ENCODE assay signal across 25 cellular contexts in genomic region chr1:52668711-52669110, GRCh38. TPM values are rescaled to one million over a fixed set of nuclear protein-coding genes. Genes with fewer than 3 reads are reported as not detected.
DNase-seq lines count a peak whose midpoint lies in the region; ATAC-seq, FAIRE-seq and TF ChIP-seq lines count a peak whose summit lies in the region.
"Had no signal": no experiment of that assay in that cellular context is flagged by ENCODE, and none has a peak within 500 bp of the region (broad histone marks: within the 10 kb centered on the region; RNA-seq: fewer than 3 reads in every experiment).

No MANE protein-coding gene starts in this region.

- no peak overlapping the region for H3K4me3 ChIP-seq in astrocyte (ENCODE audit: insufficient read depth, low read depth, low read length)
- no peak overlapping the region for H3K4me3 ChIP-seq in right cardiac atrium (ENCODE audit: low read length)
- H3K4me3 ChIP-seq: A549 had no signal

- H3K27me3 ChIP-seq in astrocyte (ENCODE audit: insufficient read depth, low read length) = no peaks in the 10 kb centered on the region
- H3K27me3 ChIP-seq in right cardiac atrium (ENCODE audit: control insufficient read depth, insufficient read depth) = no peaks in the 10 kb centered on the region

- FAIRE-seq in astrocyte (lab: Jason Lieb, UNC) = no peak
- FAIRE-seq: A549, frontal cortex had no signal

- peak; percentile 79 for DNase-seq in AG08395 (ENCODE audit: low spot score)
- DNase-seq in HCEC 1CT = peak; percentile 26
- peak; percentile 9 for DNase-seq in astrocyte (ENCODE audit: low read depth)
- peak; percentile 55 for DNase-seq in kidney tubule cell (ENCODE audit: low spot score)
- DNase-seq in activated T-helper 1 cell treated with anti-CD3 and anti-CD28 coated beads, Interleukin-12 subunit alpha, Interleukin-12 subunit beta, Interleukin-2, Interleukin-4 antibody, amounts not matched to agents 30 ng/mL and 10 ng/mL and 1 ng/mL, durations not matched to agents 14 hours and 24 hours and 36 hours (ENCODE audit: low spot score) = no peak
- no peak for DNase-seq in dermis blood vessel endothelial cell
- no peak for DNase-seq in right cardiac atrium
- no peak for DNase-seq in activated effector memory CD4-positive, alpha-beta T cell treated with Interleukin-2 at 50 U/mL for 16 hours
- DNase-seq: activated CD4-positive, alpha-beta T cell treated with anti-CD3 and anti-CD28 coated beads for 36 hours; Caco-2; caudate nucleus; effector CD8-positive, alpha-beta T cell; GDM1; H7; naive thymus-derived CD4-positive, alpha-beta T cell; NCI-H1436 treated with DMSO at 0.1 percent for 48 hours; NCI-H510A treated with DMSO at 0.1 percent for 48 hours; posterior cingulate gyrus; stimulated activated CD4-positive, alpha-beta T cell treated with anti-CD3 and anti-CD28 coated beads, Interleukin-12 subunit alpha, Interleukin-12 subunit beta, amount 100 ng/mL, for 4 hours; stimulated activated naive CD8-positive, alpha-beta T cell treated with anti-CD3 and anti-CD28 coated beads, Interleukin-15, Interleukin-2, amounts not matched to agents 100 U/mL and 50 U/mL, for 24 hours had no signal

- H4K20me1 ChIP-seq in astrocyte (ENCODE audit: insufficient read depth, low read length) = no peaks in the 10 kb centered on the region

- H3K4me1 Mint-ChIP-seq in astrocyte (ENCODE audit: low read depth, unreplicated experiment) = peaks cover 24% of the 10 kb centered on the region
- no peaks in the 10 kb centered on the region for H3K4me1 Mint-ChIP-seq in activated T-helper 1 cell treated with anti-CD3 and anti-CD28 coated beads, Interleukin-12 subunit alpha, Interleukin-12 subunit beta, Interleukin-2, Interleukin-4 antibody, amounts not matched to agents 30 ng/mL and 10 ng/mL and 1 ng/mL, durations not matched to agents 14 hours and 24 hours and 36 hours (ENCODE audit: low read depth)
- H3K4me1 Mint-ChIP-seq: activated CD4-positive, alpha-beta T cell treated with anti-CD3 and anti-CD28 coated beads for 36 hours had no signal

- H3K27ac Mint-ChIP-seq in astrocyte (ENCODE audit: unreplicated experiment) = peak overlapping the region; percentile 86
- no peak overlapping the region for H3K27ac Mint-ChIP-seq in activated T-helper 1 cell treated with anti-CD3 and anti-CD28 coated beads, Interleukin-12 subunit alpha, Interleukin-12 subunit beta, Interleukin-2, Interleukin-4 antibody, amounts not matched to agents 30 ng/mL and 10 ng/mL and 1 ng/mL, durations not matched to agents 14 hours and 24 hours and 36 hours
- H3K27ac Mint-ChIP-seq: activated CD4-positive, alpha-beta T cell treated with anti-CD3 and anti-CD28 coated beads for 36 hours; activated naive CD4-positive, alpha-beta T cell treated with anti-CD3 and anti-CD28 coated beads, Interleukin-2, amount 50 U/mL, for 24 hours had no signal

- H3K4me3 Mint-ChIP-seq in astrocyte (ENCODE audit: unreplicated experiment) = no peak overlapping the region
- H3K4me3 Mint-ChIP-seq in activated T-helper 1 cell treated with anti-CD3 and anti-CD28 coated beads, Interleukin-12 subunit alpha, Interleukin-12 subunit beta, Interleukin-2, Interleukin-4 antibody, amounts not matched to agents 30 ng/mL and 10 ng/mL and 1 ng/mL, durations not matched to agents 14 hours and 24 hours and 36 hours = no peak overlapping the region
- H3K4me3 Mint-ChIP-seq: activated CD4-positive, alpha-beta T cell treated with anti-CD3 and anti-CD28 coated beads for 36 hours; activated naive CD4-positive, alpha-beta T cell treated with anti-CD3 and anti-CD28 coated beads, Interleukin-2, amount 50 U/mL, for 24 hours; naive thymus-derived CD4-positive, alpha-beta T cell had no signal

- no peak overlapping the region for H3K4me2 ChIP-seq in astrocyte (ENCODE audit: low read length)
- H3K4me2 ChIP-seq: A549 had no signal

- no peak overlapping the region for H3K27ac ChIP-seq in astrocyte (ENCODE audit: low read depth, low read length)
- H3K27ac ChIP-seq in right cardiac atrium (ENCODE audit: low read length) = no peak overlapping the region

- no peak overlapping the region for H3K9ac ChIP-seq in astrocyte (ENCODE audit: low read length)

- no peaks in the 10 kb centered on the region for H3K9me3 ChIP-seq in astrocyte (ENCODE audit: insufficient read depth, low read depth, low read length)
- H3K9me3 ChIP-seq in right cardiac atrium (ENCODE audit: control insufficient read depth, low read length) = no peaks in the 10 kb centered on the region
- H3K9me3 ChIP-seq: A549, Caco-2 had no signal

- H2AFZ ChIP-seq in astrocyte (ENCODE audit: low read depth, low read length) = no peak overlapping the region

- no peaks in the 10 kb centered on the region for H3K36me3 ChIP-seq in astrocyte (ENCODE audit: insufficient read depth, low read length)

- 96% methylated on average over 2 of the region's 2 CpGs for WGBS in right cardiac atrium

- no peaks in the 10 kb centered on the region for H3K27me3 Mint-ChIP-seq in astrocyte (ENCODE audit: low read depth, unreplicated experiment)
- peaks cover 2% of the 10 kb centered on the region for H3K27me3 Mint-ChIP-seq in activated T-helper 1 cell treated with anti-CD3 and anti-CD28 coated beads, Interleukin-12 subunit alpha, Interleukin-12 subunit beta, Interleukin-2, Interleukin-4 antibody, amounts not matched to agents 30 ng/mL and 10 ng/mL and 1 ng/mL, durations not matched to agents 14 hours and 24 hours and 36 hours (ENCODE audit: insufficient read depth)
- H3K27me3 Mint-ChIP-seq: activated CD4-positive, alpha-beta T cell treated with anti-CD3 and anti-CD28 coated beads for 36 hours; activated naive CD4-positive, alpha-beta T cell treated with anti-CD3 and anti-CD28 coated beads, Interleukin-2, amount 50 U/mL, for 24 hours; naive thymus-derived CD4-positive, alpha-beta T cell had no signal

- intact Hi-C loops in activated T-helper 1 cell treated with anti-CD3 and anti-CD28 coated beads, Interleukin-12 subunit alpha, Interleukin-12 subunit beta, Interleukin-2, Interleukin-4 antibody, amounts not matched to agents 30 ng/mL and 10 ng/mL and 1 ng/mL, durations not matched to agents 14 hours and 24 hours and 36 hours (cut with micrococcal nuclease) = no loop called here
- intact Hi-C loops in right cardiac atrium (cut with DNase I) = no loop called here

- H3K9me3 Mint-ChIP-seq in astrocyte (ENCODE audit: unreplicated experiment) = no peaks in the 10 kb centered on the region
- H3K9me3 Mint-ChIP-seq in activated T-helper 1 cell treated with anti-CD3 and anti-CD28 coated beads, Interleukin-12 subunit alpha, Interleukin-12 subunit beta, Interleukin-2, Interleukin-4 antibody, amounts not matched to agents 30 ng/mL and 10 ng/mL and 1 ng/mL, durations not matched to agents 14 hours and 24 hours and 36 hours = no peaks in the 10 kb centered on the region
- H3K9me3 Mint-ChIP-seq: activated naive CD4-positive, alpha-beta T cell treated with anti-CD3 and anti-CD28 coated beads, Interleukin-2, amount 50 U/mL, for 24 hours; naive thymus-derived CD4-positive, alpha-beta T cell had no signal

- TF ChIP-seq CTCF in astrocyte (IDR thresholded peaks at IDR 0.05; ENCODE audit: insufficient read depth, low read depth, low read length) = no peak

- no peaks in the 10 kb centered on the region for H3K79me2 ChIP-seq in astrocyte (ENCODE audit: insufficient read depth, low read length)

- no peaks in the 10 kb centered on the region for H3K36me3 Mint-ChIP-seq in astrocyte (ENCODE audit: low read depth, unreplicated experiment)
- peaks cover 3% of the 10 kb centered on the region for H3K36me3 Mint-ChIP-seq in activated T-helper 1 cell treated with anti-CD3 and anti-CD28 coated beads, Interleukin-12 subunit alpha, Interleukin-12 subunit beta, Interleukin-2, Interleukin-4 antibody, amounts not matched to agents 30 ng/mL and 10 ng/mL and 1 ng/mL, durations not matched to agents 14 hours and 24 hours and 36 hours (ENCODE audit: low read depth)

- H3K4me1 ChIP-seq in astrocyte (ENCODE audit: insufficient read depth, low read length) (peaks cover 5% of the 10 kb centered on the region), right cardiac atrium (ENCODE audit: control insufficient read depth, insufficient read depth, low read length) (no peaks in the 10 kb centered on the region)

- no peak for ATAC-seq in right cardiac atrium
- ATAC-seq: A549; activated CD4-positive, alpha-beta T cell treated with anti-CD3 and anti-CD28 coated beads for 36 hours; naive thymus-derived CD4-positive, alpha-beta T cell; stimulated activated naive CD8-positive, alpha-beta T cell treated with anti-CD3 and anti-CD28 coated beads, Interleukin-15, Interleukin-2, amounts not matched to agents 100 U/mL and 50 U/mL, for 24 hours had no signal

RNA-seq across cellular contexts. Expression of gene COA7, which starts 29.4 kb away (rescaled TPM):
- total RNA-seq in astrocyte (18.4 and 19.4 TPM in 2 replicates), dermis blood vessel endothelial cell (12.6 and 17.2 TPM in 2 replicates), right cardiac atrium (10 to 100 TPM; 14.9 to 16.4 (median 15.5) TPM)
- 37.6 and 39.9 TPM in 2 replicates for total RNA-seq in activated T-helper 1 cell treated with anti-CD3 and anti-CD28 coated beads, Interleukin-12 subunit alpha, Interleukin-12 subunit beta, Interleukin-2, Interleukin-4 antibody, amounts not matched to agents 30 ng/mL and 10 ng/mL and 1 ng/mL, durations not matched to agents 14 hours and 24 hours and 36 hours
- polyA plus RNA-seq in right cardiac atrium = 6.5 TPM

RNA-seq across cellular contexts. Expression of gene SHISAL2A, which starts 35.7 kb away (rescaled TPM):
- total RNA-seq in astrocyte (not detected in 2 replicates), dermis blood vessel endothelial cell (not detected in 2 replicates), right cardiac atrium (not detected)
- 5.7 and 6.0 TPM in 2 replicates for total RNA-seq in activated T-helper 1 cell treated with anti-CD3 and anti-CD28 coated beads, Interleukin-12 subunit alpha, Interleukin-12 subunit beta, Interleukin-2, Interleukin-4 antibody, amounts not matched to agents 30 ng/mL and 10 ng/mL and 1 ng/mL, durations not matched to agents 14 hours and 24 hours and 36 hours
- polyA plus RNA-seq in right cardiac atrium = not detected
- total RNA-seq: frontal cortex, HT-29, SK-MEL-5 had no signal
- polyA plus RNA-seq: A549 had no signal

RNA-seq across cellular contexts. Expression of gene ZYG11B, which starts 57.5 kb away (rescaled TPM):
- total RNA-seq in astrocyte = 20.4 and 22.1 TPM in 2 replicates
- 8.4 and 8.5 TPM in 2 replicates for total RNA-seq in activated T-helper 1 cell treated with anti-CD3 and anti-CD28 coated beads, Interleukin-12 subunit alpha, Interleukin-12 subunit beta, Interleukin-2, Interleukin-4 antibody, amounts not matched to agents 30 ng/mL and 10 ng/mL and 1 ng/mL, durations not matched to agents 14 hours and 24 hours and 36 hours
- 45.0 and 49.7 TPM in 2 replicates for total RNA-seq in dermis blood vessel endothelial cell
- total RNA-seq in right cardiac atrium = 10 to 100 TPM; 41.9 to 58.7 (median 54.7) TPM
- polyA plus RNA-seq in right cardiac atrium = 17.8 TPM

Comparison
In these comparisons a context has a peak if more than half of its experiments do, and no peak if none do; other contexts are left out.
1. DNase-seq: peak in AG08395 (single experiment), HCEC 1CT (single experiment), astrocyte (single experiment) and kidney tubule cell (single experiment); none in activated T-helper 1 cell treated with anti-CD3 and anti-CD28 coated beads, Interleukin-12 subunit alpha, Interleukin-12 subunit beta, Interleukin-2, Interleukin-4 antibody, amounts not matched to agents 30 ng/mL and 10 ng/mL and 1 ng/mL, durations not matched to agents 14 hours and 24 hours and 36 hours (single experiment), dermis blood vessel endothelial cell (single experiment), right cardiac atrium (0 of 3) and activated effector memory CD4-positive, alpha-beta T cell treated with Interleukin-2 at 50 U/mL for 16 hours (single experiment).